Comparison of ENCODE assay signal across 18 cellular contexts in the genomic region with DNA sequence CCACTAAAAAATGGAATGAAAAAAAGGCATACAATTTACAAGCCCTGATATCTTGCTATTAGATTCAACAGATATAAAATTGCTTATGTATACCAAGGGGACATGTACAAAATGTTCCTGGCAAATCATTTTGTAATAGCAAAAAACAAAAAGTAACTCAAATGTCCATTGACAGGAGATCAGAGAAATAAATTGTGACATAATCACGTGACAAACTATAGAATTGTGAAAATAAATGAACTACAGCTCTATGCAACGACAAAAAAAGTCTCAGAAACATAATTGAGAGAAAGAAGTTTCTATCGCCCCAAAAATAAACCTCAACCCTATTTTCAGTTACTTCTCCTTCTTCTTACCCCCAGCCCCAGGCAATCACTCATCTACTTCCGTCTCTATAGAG. TPM values are rescaled to one million over a fixed set of nuclear protein-coding genes. Genes with fewer than 3 reads are reported as not detected.
DNase-seq lines count a peak whose midpoint lies in the region; ATAC-seq lines count a peak whose summit lies in the region.
"Had no signal": no experiment of that assay in that cellular context is flagged by ENCODE, and none has a peak within 500 bp of the region (broad histone marks: within the 10 kb centered on the region; RNA-seq: fewer than 3 reads in every experiment).

No MANE protein-coding gene starts in this region.

- peak overlapping the region; percentile 31 for H3K9ac ChIP-seq in mucosa of stomach (ENCODE audit: low read length)
- H3K9ac ChIP-seq: GM23248 had no signal

- H3K4me3 ChIP-seq in mucosa of stomach (ENCODE audit: low read length): no peak overlapping the region
- H3K4me3 ChIP-seq: GM23248, SJSA1 had no signal

- H3K4me1 ChIP-seq in mucosa of stomach (ENCODE audit: control insufficient read depth, insufficient read depth, low read length): peaks cover 19% of the 10 kb centered on the region

- no peaks in the 10 kb centered on the region for H3K27me3 ChIP-seq in mucosa of stomach (ENCODE audit: control insufficient read depth, insufficient read depth, low read length)
- H3K27me3 ChIP-seq: SJSA1 had no signal

- DNase-seq in CD1c-positive myeloid dendritic cell (ENCODE audit: extremely low spot score): peak; percentile 22
- DNase-seq in MV-4-11 (lab: John Stamatoyannopoulos, UW): peak; percentile 73
- peak; percentile 82 for DNase-seq in SIG-M5 treated with dmso at 0.1 percent for 504 hours (lab: John Stamatoyannopoulos, UW; ENCODE audit: unreplicated experiment)
- DNase-seq in NCI-H226: no peak
- DNase-seq in activated CD4-positive, alpha-beta memory T cell treated with anti-CD3 and anti-CD28 coated beads, Interleukin-2, amount 10 ng/mL, durations not matched to agents 7 days and 5 days: no peak
- DNase-seq: DND-41, GDM1, GM23248, HCEC 1CT, NCI-H1048, NCI-H1436, NCI-H2029, NCI-H446 had no signal

- no peaks in the 10 kb centered on the region for H3K36me3 ChIP-seq in mucosa of stomach (ENCODE audit: control insufficient read depth, insufficient read depth, low read length)
- H3K36me3 ChIP-seq: SJSA1 had no signal

- H3K27me3 Mint-ChIP-seq in activated CD4-positive, alpha-beta memory T cell treated with anti-CD3 and anti-CD28 coated beads, Interleukin-2, amount 10 ng/mL, durations not matched to agents 7 days and 5 days: peaks cover 15% of the 10 kb centered on the region

- no peaks in the 10 kb centered on the region for H3K4me1 Mint-ChIP-seq in activated CD4-positive, alpha-beta memory T cell treated with anti-CD3 and anti-CD28 coated beads, Interleukin-2, amount 10 ng/mL, durations not matched to agents 7 days and 5 days

- POLR2A ChIA-PET in activated CD4-positive, alpha-beta memory T cell treated with anti-CD3 and anti-CD28 coated beads, Interleukin-2, amount 10 ng/mL, durations not matched to agents 7 days and 5 days (lab: Charles Lee): no interaction called here

- H3K9me3 ChIP-seq in mucosa of stomach (ENCODE audit: control insufficient read depth, low read length): no peaks in the 10 kb centered on the region
- H3K9me3 ChIP-seq: SJSA1 had no signal

- no peaks in the 10 kb centered on the region for H3K9me3 Mint-ChIP-seq in activated CD4-positive, alpha-beta memory T cell treated with anti-CD3 and anti-CD28 coated beads, Interleukin-2, amount 10 ng/mL, durations not matched to agents 7 days and 5 days

- no peak overlapping the region for H3K4me3 Mint-ChIP-seq in activated CD4-positive, alpha-beta memory T cell treated with anti-CD3 and anti-CD28 coated beads, Interleukin-2, amount 10 ng/mL, durations not matched to agents 7 days and 5 days

- ATAC-seq in GM19455 (IDR thresholded peaks at IDR 0.05; ENCODE audit: unreplicated experiment): no peak

- CTCF ChIA-PET in activated CD4-positive, alpha-beta memory T cell treated with anti-CD3 and anti-CD28 coated beads, Interleukin-2, amount 10 ng/mL, durations not matched to agents 7 days and 5 days (lab: Charles Lee): no interaction called here

- H3K36me3 Mint-ChIP-seq in activated CD4-positive, alpha-beta memory T cell treated with anti-CD3 and anti-CD28 coated beads, Interleukin-2, amount 10 ng/mL, durations not matched to agents 7 days and 5 days (ENCODE audit: low read depth): no peaks in the 10 kb centered on the region

- no peak overlapping the region for H3K27ac Mint-ChIP-seq in activated CD4-positive, alpha-beta memory T cell treated with anti-CD3 and anti-CD28 coated beads, Interleukin-2, amount 10 ng/mL, durations not matched to agents 7 days and 5 days

RNA-seq across cellular contexts. Expression of gene ACE, which starts 12.2 kb away (rescaled TPM):
- 10 to 100 TPM; 10.6 to 12.2 TPM for total RNA-seq in activated CD4-positive, alpha-beta memory T cell treated with anti-CD3 and anti-CD28 coated beads, Interleukin-2, amount 10 ng/mL, durations not matched to agents 7 days and 5 days

RNA-seq across cellular contexts. Expression of gene CYB561, which starts 18.6 kb away (rescaled TPM):
- 10 to 100 TPM; 28.9 to 30.3 TPM for total RNA-seq in activated CD4-positive, alpha-beta memory T cell treated with anti-CD3 and anti-CD28 coated beads, Interleukin-2, amount 10 ng/mL, durations not matched to agents 7 days and 5 days

RNA-seq across cellular contexts. Expression of gene KCNH6, which starts 58.5 kb away (rescaled TPM):
- not detected for total RNA-seq in activated CD4-positive, alpha-beta memory T cell treated with anti-CD3 and anti-CD28 coated beads, Interleukin-2, amount 10 ng/mL, durations not matched to agents 7 days and 5 days
- total RNA-seq: A673; GM23248; SJSA1; T-helper 2 cell treated with Interferon-gamma antibody and Interleukin-4, amounts not matched to agents 100 ng/mL and 5 ng/mL, for 36 hours had no signal

Comparison
In these comparisons a context has a peak if more than half of its experiments do, and no peak if none do; other contexts are left out.
1. DNase-seq: peak in CD1c-positive myeloid dendritic cell (single experiment), MV-4-11 (single experiment) and SIG-M5 treated with dmso at 0.1 percent for 504 hours (single experiment); none in NCI-H226 (single experiment) and activated CD4-positive, alpha-beta memory T cell treated with anti-CD3 and anti-CD28 coated beads, Interleukin-2, amount 10 ng/mL, durations not matched to agents 7 days and 5 days (single experiment).